2 cellular contexts compared by ENCODE assay signal in the genomic region with DNA sequence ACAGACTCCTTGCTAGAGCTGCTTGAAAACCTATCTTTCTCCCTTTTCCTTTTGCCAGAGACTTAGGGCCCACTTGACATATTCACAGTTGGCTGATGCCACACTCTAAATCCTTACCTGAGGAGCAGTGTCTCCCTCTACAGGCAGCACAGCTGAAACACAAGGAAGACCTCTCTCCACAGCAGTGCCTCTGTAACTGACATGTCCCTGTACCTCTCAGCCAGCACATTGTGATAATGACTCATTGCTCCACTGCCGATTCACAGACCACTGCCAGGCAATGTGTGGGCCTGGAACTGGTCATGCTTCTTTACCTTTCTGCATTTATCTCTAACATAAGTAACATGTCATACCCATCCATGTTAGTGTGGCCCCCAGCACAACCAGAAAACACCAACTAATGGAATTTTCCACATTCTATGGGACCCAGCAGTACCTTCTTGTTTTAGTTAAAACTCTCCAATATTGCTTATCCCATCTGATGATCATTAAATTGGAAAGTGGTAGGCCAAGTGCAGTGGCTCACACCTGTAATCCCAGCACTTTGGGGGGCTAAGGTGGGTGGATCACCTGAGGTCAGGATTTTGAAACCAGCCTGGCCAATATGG.
TF ChIP-seq lines count a peak whose summit lies in the region.

No MANE protein-coding gene starts in this region.

TF ChIP-seq in GM23338, 12 proteins besides CTCF, POLR2A, EP300 and RAD21 (continued from another document):
- TF ChIP-seq JUNB (IDR thresholded peaks at IDR 0.05; ENCODE audit: unreplicated experiment): no peak

TF ChIP-seq in Ishikawa, 13 proteins besides CTCF, POLR2A, EP300 and RAD21 (continued from another document):
- TF ChIP-seq, protein P1, sequence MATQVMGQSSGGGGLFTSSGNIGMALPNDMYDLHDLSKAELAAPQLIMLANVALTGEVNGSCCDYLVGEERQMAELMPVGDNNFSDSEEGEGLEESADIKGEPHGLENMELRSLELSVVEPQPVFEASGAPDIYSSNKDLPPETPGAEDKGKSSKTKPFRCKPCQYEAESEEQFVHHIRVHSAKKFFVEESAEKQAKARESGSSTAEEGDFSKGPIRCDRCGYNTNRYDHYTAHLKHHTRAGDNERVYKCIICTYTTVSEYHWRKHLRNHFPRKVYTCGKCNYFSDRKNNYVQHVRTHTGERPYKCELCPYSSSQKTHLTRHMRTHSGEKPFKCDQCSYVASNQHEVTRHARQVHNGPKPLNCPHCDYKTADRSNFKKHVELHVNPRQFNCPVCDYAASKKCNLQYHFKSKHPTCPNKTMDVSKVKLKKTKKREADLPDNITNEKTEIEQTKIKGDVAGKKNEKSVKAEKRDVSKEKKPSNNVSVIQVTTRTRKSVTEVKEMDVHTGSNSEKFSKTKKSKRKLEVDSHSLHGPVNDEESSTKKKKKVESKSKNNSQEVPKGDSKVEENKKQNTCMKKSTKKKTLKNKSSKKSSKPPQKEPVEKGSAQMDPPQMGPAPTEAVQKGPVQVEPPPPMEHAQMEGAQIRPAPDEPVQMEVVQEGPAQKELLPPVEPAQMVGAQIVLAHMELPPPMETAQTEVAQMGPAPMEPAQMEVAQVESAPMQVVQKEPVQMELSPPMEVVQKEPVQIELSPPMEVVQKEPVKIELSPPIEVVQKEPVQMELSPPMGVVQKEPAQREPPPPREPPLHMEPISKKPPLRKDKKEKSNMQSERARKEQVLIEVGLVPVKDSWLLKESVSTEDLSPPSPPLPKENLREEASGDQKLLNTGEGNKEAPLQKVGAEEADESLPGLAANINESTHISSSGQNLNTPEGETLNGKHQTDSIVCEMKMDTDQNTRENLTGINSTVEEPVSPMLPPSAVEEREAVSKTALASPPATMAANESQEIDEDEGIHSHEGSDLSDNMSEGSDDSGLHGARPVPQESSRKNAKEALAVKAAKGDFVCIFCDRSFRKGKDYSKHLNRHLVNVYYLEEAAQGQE (IDR thresholded peaks at IDR 0.05; ENCODE audit: low read depth): no peak
- TF ChIP-seq CEBPB (IDR thresholded peaks at IDR 0.05) (no peak), CREB1 (IDR thresholded peaks at IDR 0.05; ENCODE audit: low read depth) (no peak), YY1 (IDR thresholded peaks at IDR 0.05; ENCODE audit: low read depth) (no peak), EGR1 (IDR thresholded peaks at IDR 0.05) (no peak), FOXM1 (IDR thresholded peaks at IDR 0.05; ENCODE audit: borderline replicate concordance, low read depth) (no peak)
- TF ChIP-seq, protein P2, sequence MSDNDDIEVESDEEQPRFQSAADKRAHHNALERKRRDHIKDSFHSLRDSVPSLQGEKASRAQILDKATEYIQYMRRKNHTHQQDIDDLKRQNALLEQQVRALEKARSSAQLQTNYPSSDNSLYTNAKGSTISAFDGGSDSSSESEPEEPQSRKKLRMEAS (IDR thresholded peaks at IDR 0.05): no peak
- TF ChIP-seq, protein P3, sequence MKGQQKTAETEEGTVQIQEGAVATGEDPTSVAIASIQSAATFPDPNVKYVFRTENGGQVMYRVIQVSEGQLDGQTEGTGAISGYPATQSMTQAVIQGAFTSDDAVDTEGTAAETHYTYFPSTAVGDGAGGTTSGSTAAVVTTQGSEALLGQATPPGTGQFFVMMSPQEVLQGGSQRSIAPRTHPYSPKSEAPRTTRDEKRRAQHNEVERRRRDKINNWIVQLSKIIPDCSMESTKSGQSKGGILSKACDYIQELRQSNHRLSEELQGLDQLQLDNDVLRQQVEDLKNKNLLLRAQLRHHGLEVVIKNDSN (IDR thresholded peaks at IDR 0.05): no peak
